16 cellular contexts compared by ENCODE assay signal in the genomic region with DNA sequence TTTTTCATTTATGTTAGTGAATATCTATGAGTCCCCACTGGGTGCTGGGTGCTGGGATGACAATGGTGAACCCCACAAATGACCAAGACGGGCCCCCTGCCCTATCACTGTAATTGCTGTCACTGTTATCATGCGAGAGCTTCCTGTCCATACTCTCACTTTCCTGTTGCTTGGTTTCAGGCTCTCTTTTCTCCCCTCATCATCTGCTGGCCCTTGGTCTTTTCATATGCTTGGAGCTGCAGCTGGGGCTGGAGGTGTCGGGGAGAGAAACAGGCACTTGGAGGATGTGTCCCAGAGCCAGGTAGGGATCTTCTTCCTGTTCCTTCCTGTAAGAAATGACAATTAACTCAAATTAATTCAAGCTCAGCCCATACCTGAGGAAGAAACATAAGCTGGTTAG.
DNase-seq lines count a peak whose midpoint lies in the region; ATAC-seq and TF ChIP-seq lines count a peak whose summit lies in the region.
"Had no signal": no experiment of that assay in that cellular context is flagged by ENCODE, and none has a peak within 500 bp of the region (broad histone marks: within the 10 kb centered on the region; RNA-seq: fewer than 3 reads in every experiment).

No MANE protein-coding gene starts in this region.

- H3K9me3 Mint-ChIP-seq in activated CD8-positive, alpha-beta memory T cell treated with anti-CD3 and anti-CD28 coated beads, Interleukin-2, amount 10 ng/mL, durations not matched to agents 7 days and 5 days (ENCODE audit: low read depth) = no peaks in the 10 kb centered on the region
- H3K9me3 Mint-ChIP-seq in endodermal cell = no peaks in the 10 kb centered on the region
- no peaks in the 10 kb centered on the region for H3K9me3 Mint-ChIP-seq in nephron progenitor cell
- no peaks in the 10 kb centered on the region for H3K9me3 Mint-ChIP-seq in activated CD4-positive, alpha-beta T cell treated with anti-CD3 and anti-CD28 coated beads for 36 hours (ENCODE audit: low read depth)

- H3K27ac ChIP-seq in endodermal cell (ENCODE audit: low read depth, low read length) = no peak overlapping the region
- H3K27ac ChIP-seq: 22Rv1, BLaER1 had no signal

- no peaks in the 10 kb centered on the region for H3K9me3 ChIP-seq in endodermal cell (ENCODE audit: control insufficient read depth, low read length)
- H3K9me3 ChIP-seq: Caco-2 had no signal

- no peaks in the 10 kb centered on the region for H3K4me1 ChIP-seq in endodermal cell (ENCODE audit: control insufficient read depth, insufficient read depth, low read length)
- H3K4me1 ChIP-seq: BLaER1, Caco-2 had no signal

- intact Hi-C loops in activated CD4-positive, alpha-beta T cell treated with anti-CD3 and anti-CD28 coated beads for 36 hours (cut with DNase I, micrococcal nuclease) = no loop called here
- intact Hi-C loops in left ventricle myocardium superior (cut with micrococcal nuclease) = no loop called here

- H3K4me1 Mint-ChIP-seq in activated CD8-positive, alpha-beta memory T cell treated with anti-CD3 and anti-CD28 coated beads, Interleukin-2, amount 10 ng/mL, durations not matched to agents 7 days and 5 days = no peaks in the 10 kb centered on the region
- H3K4me1 Mint-ChIP-seq in endodermal cell = peaks cover under 1% of the 10 kb centered on the region
- peaks cover 31% of the 10 kb centered on the region for H3K4me1 Mint-ChIP-seq in nephron progenitor cell
- no peaks in the 10 kb centered on the region for H3K4me1 Mint-ChIP-seq in activated CD4-positive, alpha-beta T cell treated with anti-CD3 and anti-CD28 coated beads for 36 hours
- H3K4me1 Mint-ChIP-seq: CD8-positive, alpha-beta memory T cell had no signal

- CTCF ChIA-PET in activated CD8-positive, alpha-beta memory T cell treated with anti-CD3 and anti-CD28 coated beads, Interleukin-2, amount 10 ng/mL, durations not matched to agents 7 days and 5 days (lab: Charles Lee) = no interaction called here
- CTCF ChIA-PET in activated CD4-positive, alpha-beta T cell treated with anti-CD3 and anti-CD28 coated beads for 36 hours (lab: Charles Lee) = no interaction called here

- H3K36me3 ChIP-seq in endodermal cell (ENCODE audit: control insufficient read depth, insufficient read depth, low read length) = no peaks in the 10 kb centered on the region
- H3K36me3 ChIP-seq: BLaER1 had no signal

- no peaks in the 10 kb centered on the region for H3K27me3 Mint-ChIP-seq in activated CD8-positive, alpha-beta memory T cell treated with anti-CD3 and anti-CD28 coated beads, Interleukin-2, amount 10 ng/mL, durations not matched to agents 7 days and 5 days
- peaks cover 12% of the 10 kb centered on the region for H3K27me3 Mint-ChIP-seq in endodermal cell (ENCODE audit: insufficient read depth)
- peaks cover 8% of the 10 kb centered on the region for H3K27me3 Mint-ChIP-seq in nephron progenitor cell (ENCODE audit: low read depth, poor library complexity)
- peaks cover 10% of the 10 kb centered on the region for H3K27me3 Mint-ChIP-seq in activated CD4-positive, alpha-beta T cell treated with anti-CD3 and anti-CD28 coated beads for 36 hours

- WGBS in endodermal cell (ENCODE audit: insufficient coverage in 1 of 2, insufficient read length in 1 of 2), 2 experiments = 65 to 84% methylated on average over 2 to 3 of the region's 3 CpGs

- TF ChIP-seq CTCF in endodermal cell (conservative IDR thresholded peaks at IDR 0.05) = no peak
- TF ChIP-seq CTCF in nephron progenitor cell (IDR thresholded peaks at IDR 0.05) = no peak

- peaks cover 20% of the 10 kb centered on the region for H3K27me3 ChIP-seq in endodermal cell (ENCODE audit: control insufficient read depth, insufficient read depth, low read length, poor library complexity, severe bottlenecking)
- H3K27me3 ChIP-seq: BLaER1 had no signal

- DNase-seq in activated CD8-positive, alpha-beta memory T cell treated with anti-CD3 and anti-CD28 coated beads, Interleukin-2, amount 10 ng/mL, durations not matched to agents 7 days and 5 days = peak; percentile 8
- no peak for DNase-seq in activated CD8-positive, alpha-beta memory T cell treated with anti-CD3 and anti-CD28 coated beads for 24 hours
- DNase-seq in endodermal cell (peak; percentile 18), nephron progenitor cell (no peak), left ventricle myocardium superior (no peak)
- DNase-seq in activated CD4-positive, alpha-beta T cell treated with anti-CD3 and anti-CD28 coated beads for 36 hours = no peak
- DNase-seq: Caco-2; CD8-positive, alpha-beta memory T cell; DMS53; GF-D8; HCEC 1CT; HFFc6 had no signal

- no peak overlapping the region for H3K9ac ChIP-seq in endodermal cell (ENCODE audit: extremely low read depth, low read length, poor library complexity, severe bottlenecking)
- H3K9ac ChIP-seq: BLaER1 had no signal

- H3K36me3 Mint-ChIP-seq in activated CD8-positive, alpha-beta memory T cell treated with anti-CD3 and anti-CD28 coated beads, Interleukin-2, amount 10 ng/mL, durations not matched to agents 7 days and 5 days = no peaks in the 10 kb centered on the region
- H3K36me3 Mint-ChIP-seq in endodermal cell (ENCODE audit: low read depth) (no peaks in the 10 kb centered on the region), nephron progenitor cell (ENCODE audit: low read depth) (no peaks in the 10 kb centered on the region)
- H3K36me3 Mint-ChIP-seq in activated CD4-positive, alpha-beta T cell treated with anti-CD3 and anti-CD28 coated beads for 36 hours (ENCODE audit: low read depth) = no peaks in the 10 kb centered on the region
- H3K36me3 Mint-ChIP-seq: CD8-positive, alpha-beta memory T cell had no signal

- no peak overlapping the region for H3K27ac Mint-ChIP-seq in activated CD8-positive, alpha-beta memory T cell treated with anti-CD3 and anti-CD28 coated beads, Interleukin-2, amount 10 ng/mL, durations not matched to agents 7 days and 5 days
- no peak overlapping the region for H3K27ac Mint-ChIP-seq in endodermal cell
- H3K27ac Mint-ChIP-seq in nephron progenitor cell = peak overlapping the region; percentile 12
- no peak overlapping the region for H3K27ac Mint-ChIP-seq in activated CD4-positive, alpha-beta T cell treated with anti-CD3 and anti-CD28 coated beads for 36 hours
- H3K27ac Mint-ChIP-seq: CD8-positive, alpha-beta memory T cell; HFFc6 had no signal

- POLR2A ChIA-PET in activated CD4-positive, alpha-beta T cell treated with anti-CD3 and anti-CD28 coated beads for 36 hours (lab: Charles Lee) = no interaction called here

- H3K4me3 Mint-ChIP-seq in activated CD8-positive, alpha-beta memory T cell treated with anti-CD3 and anti-CD28 coated beads, Interleukin-2, amount 10 ng/mL, durations not matched to agents 7 days and 5 days = no peak overlapping the region
- H3K4me3 Mint-ChIP-seq in endodermal cell = no peak overlapping the region
- no peak overlapping the region for H3K4me3 Mint-ChIP-seq in nephron progenitor cell
- H3K4me3 Mint-ChIP-seq in activated CD4-positive, alpha-beta T cell treated with anti-CD3 and anti-CD28 coated beads for 36 hours = no peak overlapping the region
- H3K4me3 Mint-ChIP-seq: CD8-positive, alpha-beta memory T cell; HFFc6 had no signal

- no peak for ATAC-seq in activated CD8-positive, alpha-beta memory T cell treated with anti-CD3 and anti-CD28 coated beads, Interleukin-2, amount 10 ng/mL, durations not matched to agents 7 days and 5 days
- ATAC-seq in activated CD4-positive, alpha-beta T cell treated with anti-CD3 and anti-CD28 coated beads for 36 hours = no peak
- no peak for ATAC-seq in left ventricle myocardium superior
- ATAC-seq in HG03565 (IDR thresholded peaks at IDR 0.05; ENCODE audit: unreplicated experiment) = no peak
- ATAC-seq: HepG2 had no signal

- no peak overlapping the region for H3K4me3 ChIP-seq in endodermal cell (ENCODE audit: low read length)
- H3K4me3 ChIP-seq: BLaER1 had no signal

Comparison
In these comparisons a context has a peak if more than half of its experiments do, and no peak if none do; other contexts are left out.
1. DNase-seq: peak in activated CD8-positive, alpha-beta memory T cell treated with anti-CD3 and anti-CD28 coated beads, Interleukin-2, amount 10 ng/mL, durations not matched to agents 7 days and 5 days (single experiment) and endodermal cell (single experiment); none in activated CD8-positive, alpha-beta memory T cell treated with anti-CD3 and anti-CD28 coated beads for 24 hours (single experiment), nephron progenitor cell (single experiment), activated CD4-positive, alpha-beta T cell treated with anti-CD3 and anti-CD28 coated beads for 36 hours (single experiment) and left ventricle myocardium superior (single experiment).